8 cellular contexts compared by ENCODE assay signal in genomic region chr5:131747180-131748105, GRCh38. TPM values are rescaled to one million over a fixed set of nuclear protein-coding genes. Genes with fewer than 3 reads are reported as not detected.
A peak's percentile ranks its signal among the peaks of the same experiment; 100 is the strongest.
DNase-seq lines count a peak whose midpoint lies in the region; ATAC-seq, FAIRE-seq and TF ChIP-seq lines count a peak whose summit lies in the region.

No MANE protein-coding gene starts in this region.

- no peak overlapping the region for H3K4me3 ChIP-seq in astrocyte (ENCODE audit: insufficient read depth, low read depth, low read length)

- peaks cover 38% of the 10 kb centered on the region for H3K4me1 Mint-ChIP-seq in astrocyte (ENCODE audit: low read depth, unreplicated experiment)

- peaks cover 4% of the 10 kb centered on the region for H3K36me3 ChIP-seq in astrocyte (ENCODE audit: insufficient read depth, low read length)

- no peak for TF ChIP-seq CTCF in astrocyte (IDR thresholded peaks at IDR 0.05; ENCODE audit: insufficient read depth, low read depth, low read length)

- peaks cover 9% of the 10 kb centered on the region for H3K36me3 Mint-ChIP-seq in astrocyte (ENCODE audit: low read depth, unreplicated experiment)

- H3K9me3 Mint-ChIP-seq in astrocyte (ENCODE audit: unreplicated experiment): peaks cover 2% of the 10 kb centered on the region

- H3K27me3 ChIP-seq in astrocyte (ENCODE audit: insufficient read depth, low read length): no peaks in the 10 kb centered on the region

- H2AFZ ChIP-seq in astrocyte (ENCODE audit: low read depth, low read length): no peak overlapping the region

- ATAC-seq in GM19452 (IDR thresholded peaks at IDR 0.05; ENCODE audit: unreplicated experiment): peak; percentile 68
- ATAC-seq in HG03571 (IDR thresholded peaks at IDR 0.05; ENCODE audit: unreplicated experiment): peak; percentile 65
- no peak for ATAC-seq in HG02970 (IDR thresholded peaks at IDR 0.05; ENCODE audit: low FRiP score, unreplicated experiment)

- H3K27ac ChIP-seq in astrocyte (ENCODE audit: low read depth, low read length): no peak overlapping the region

- DNase-seq in AG20443 (ENCODE audit: low spot score) (peak; percentile 11), astrocyte (ENCODE audit: low read depth) (peak; percentile 60), COLO829 (ENCODE audit: low spot score) (no peak), NCI-H510A (lab: John Stamatoyannopoulos, UW) (no peak), cerebellar cortex (ENCODE audit: low spot score) (no peak)

- H3K4me3 Mint-ChIP-seq in astrocyte (ENCODE audit: unreplicated experiment): peak overlapping the region; percentile 4

- no peak overlapping the region for H3K9ac ChIP-seq in astrocyte (ENCODE audit: low read length)

- H3K4me2 ChIP-seq in astrocyte (ENCODE audit: low read length): peak overlapping the region; percentile 44

- peaks cover 82% of the 10 kb centered on the region for H3K79me2 ChIP-seq in astrocyte (ENCODE audit: insufficient read depth, low read length)

- peaks cover 16% of the 10 kb centered on the region for H3K4me1 ChIP-seq in astrocyte (ENCODE audit: insufficient read depth, low read length)

- no peaks in the 10 kb centered on the region for H3K9me3 ChIP-seq in astrocyte (ENCODE audit: insufficient read depth, low read depth, low read length)

- peak overlapping the region; percentile 94 for H3K27ac Mint-ChIP-seq in astrocyte (ENCODE audit: unreplicated experiment)

- H3K27me3 Mint-ChIP-seq in astrocyte (ENCODE audit: low read depth, unreplicated experiment): no peaks in the 10 kb centered on the region

- peak; percentile 43 for FAIRE-seq in astrocyte (lab: Jason Lieb, UNC)

- H4K20me1 ChIP-seq in astrocyte (ENCODE audit: insufficient read depth, low read length): peaks cover 66% of the 10 kb centered on the region

RNA-seq across cellular contexts. Expression of gene FNIP1, which starts 49.4 kb away (rescaled TPM):
- total RNA-seq in astrocyte: 24.4 and 28.5 TPM in 2 replicates

Comparison
In these comparisons a context has a peak if more than half of its experiments do, and no peak if none do; other contexts are left out.
1. DNase-seq: peak in AG20443 (single experiment) and astrocyte (single experiment); none in COLO829 (single experiment), NCI-H510A (single experiment) and cerebellar cortex (single experiment).